Comparison of ENCODE assay signal across 15 cellular contexts in genomic region chr13:79297128-79297527, GRCh38.
"Had no signal": no experiment of that assay in that cellular context is flagged by ENCODE, and none has a peak within 500 bp of the region (broad histone marks: within the 10 kb centered on the region; RNA-seq: fewer than 3 reads in every experiment).

No MANE protein-coding gene starts in this region.

- H3K27ac Mint-ChIP-seq: natural killer cell had no signal

- FAIRE-seq: colon, endothelial cell of umbilical vein, islet of Langerhans, small intestine had no signal

- H3K4me1 ChIP-seq: foreskin keratinocyte, heart left ventricle, right atrium auricular region, thyroid gland, vagina had no signal

- ATAC-seq: foreskin keratinocyte, heart left ventricle, left lobe of liver, natural killer cell had no signal

- H3K27me3 ChIP-seq: cardiac muscle cell, right atrium auricular region, thyroid gland, vagina had no signal

- H3K4me3 ChIP-seq: cardiac muscle cell, heart left ventricle, right atrium auricular region, thyroid gland, vagina had no signal

- H3K27ac ChIP-seq: cardiac muscle cell, foreskin keratinocyte, heart left ventricle, right atrium auricular region, thyroid gland, vagina had no signal

- H3K36me3 Mint-ChIP-seq: natural killer cell had no signal

- H3K4me3 Mint-ChIP-seq: natural killer cell had no signal

- H3K36me3 ChIP-seq: cardiac muscle cell, heart left ventricle, right atrium auricular region, thyroid gland, vagina had no signal

- H3K4me1 Mint-ChIP-seq: natural killer cell had no signal

- H3K9me3 ChIP-seq: thyroid gland, vagina had no signal

- DNase-seq: activated CD4-positive, alpha-beta T cell treated with anti-CD3 and anti-CD28 coated beads for 4 hours; activated naive CD4-positive, alpha-beta T cell treated with Interleukin-2 at 50 U/mL for 16 hours; foreskin keratinocyte; heart left ventricle; natural killer cell; nucleus accumbens; small intestine; thyroid gland had no signal
